Comparison of ENCODE assay signal across 11 cellular contexts in the genomic region with DNA sequence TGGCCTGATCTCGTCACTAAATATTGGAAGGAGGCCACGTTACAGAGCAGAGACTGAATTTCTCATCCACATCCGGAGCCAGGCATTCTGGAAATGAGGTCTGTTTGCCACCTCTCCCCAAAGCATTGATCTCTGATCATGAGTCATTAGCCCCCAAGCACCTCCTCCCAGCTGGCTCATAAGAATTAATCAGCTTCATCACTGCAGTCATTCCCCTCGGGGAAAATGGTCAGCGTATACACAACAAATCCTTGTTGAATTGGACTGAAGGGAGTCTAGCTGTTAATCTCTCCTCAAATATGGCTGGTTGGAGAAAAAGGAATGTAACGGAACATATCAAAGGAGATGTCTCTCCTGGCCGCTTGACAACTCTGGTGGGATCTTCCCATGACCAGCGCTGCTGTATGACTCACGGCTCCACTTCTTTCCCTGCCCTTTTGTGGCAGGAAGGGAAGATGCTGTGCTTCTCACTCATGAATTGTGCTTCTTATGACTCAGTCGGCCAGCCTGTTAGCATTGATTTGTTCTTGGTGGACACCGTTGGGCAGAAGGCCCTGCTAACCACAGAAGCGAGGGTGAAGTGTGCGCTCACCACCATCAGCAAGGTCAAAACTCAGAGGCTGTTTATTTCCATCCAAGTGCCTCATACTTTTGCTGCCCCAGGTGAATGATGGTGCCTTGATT.
DNase-seq lines count a peak whose midpoint lies in the region; FAIRE-seq lines count a peak whose summit lies in the region.
"Had no signal": no experiment of that assay in that cellular context is flagged by ENCODE, and none has a peak within 500 bp of the region (broad histone marks: within the 10 kb centered on the region; RNA-seq: fewer than 3 reads in every experiment).

No MANE protein-coding gene starts in this region.

- H3K27me3 ChIP-seq in mesenchymal stem cell (ENCODE audit: control insufficient read depth in 1 of 2, insufficient read depth in 1 of 2, low read length in 2 of 2) = no peaks in the 10 kb centered on the region
- H3K27me3 ChIP-seq in small intestine (ENCODE audit: control insufficient read depth in 2 of 2, insufficient read depth in 2 of 2, low read length in 2 of 2) = peaks cover 0 to 2% of the 10 kb centered on the region in 2 donors
- H3K27me3 ChIP-seq: right atrium auricular region had no signal

- no peak overlapping the region for H3K14ac ChIP-seq in mesenchymal stem cell (ENCODE audit: low read length in 2 of 2)

- 3% methylated on average over 13 of the region's 13 CpGs for WGBS in mesenchymal stem cell
- 70 to 78% (median 75%) methylated on average over 13 of the region's 13 CpGs for WGBS in small intestine, 3 donors

- H3K18ac ChIP-seq in mesenchymal stem cell (ENCODE audit: low read depth in 1 of 2, low read length in 2 of 2) = peak overlapping the region; percentile 4 to 88

- H3K27ac ChIP-seq in mesenchymal stem cell (ENCODE audit: low read length, poor library complexity, severe bottlenecking) = peak overlapping the region; percentile 91
- H3K27ac ChIP-seq in small intestine (ENCODE audit: low read depth in 1 of 2, low read length in 1 of 2) = no peak overlapping the region
- H3K27ac ChIP-seq: right atrium auricular region had no signal

- peak overlapping the region; percentile 18 for H2AFZ ChIP-seq in mesenchymal stem cell (ENCODE audit: low read depth, low read length)

- no peak overlapping the region for H4K91ac ChIP-seq in mesenchymal stem cell (ENCODE audit: low read length)

- no peak for FAIRE-seq in small intestine (lab: Jason Lieb, UNC)

- H3K23ac ChIP-seq in mesenchymal stem cell (ENCODE audit: low read length in 2 of 2) = no peak overlapping the region

- DNase-seq in AG20443 (ENCODE audit: low spot score) = peak; percentile 92
- DNase-seq in LHCN-M2 (ENCODE audit: low read depth) = peak; percentile 97
- DNase-seq in brain pericyte (ENCODE audit: low read depth, low spot score) = peak; percentile 68
- DNase-seq in mesenchymal stem cell = peak; percentile 99
- DNase-seq in superior temporal gyrus (ENCODE audit: extremely low spot score) = no peak
- no peak for DNase-seq in stimulated activated CD4-positive, alpha-beta T cell treated with anti-CD3 and anti-CD28 coated beads, Interleukin-12 subunit alpha, Interleukin-12 subunit beta, amount 100 ng/mL, for 4 hours
- no peak for DNase-seq in small intestine
- DNase-seq in activated CD8-positive, alpha-beta memory T cell treated with anti-CD3 and anti-CD28 coated beads for 24 hours = no peak
- DNase-seq: dorsolateral prefrontal cortex, left colon had no signal

- H3K79me1 ChIP-seq in mesenchymal stem cell (replicated peaks; ENCODE audit: low read length, poor library complexity, severe bottlenecking) = no peaks in the 10 kb centered on the region

- H3K4me2 ChIP-seq in mesenchymal stem cell (ENCODE audit: low read length, poor library complexity, severe bottlenecking) = peak overlapping the region; percentile 32

- H2BK15ac ChIP-seq in mesenchymal stem cell (ENCODE audit: low read depth, poor library complexity, severe bottlenecking) = no peak overlapping the region

- H2AK5ac ChIP-seq in mesenchymal stem cell (ENCODE audit: low read length, severe bottlenecking) = no peak overlapping the region

- H3K4me1 ChIP-seq in mesenchymal stem cell (ENCODE audit: control insufficient read depth, insufficient read depth, low read depth, low read length) = peaks cover 15% of the 10 kb centered on the region
- no peaks in the 10 kb centered on the region for H3K4me1 ChIP-seq in small intestine (ENCODE audit: control insufficient read depth in 2 of 2, insufficient read depth in 1 of 2, low read depth in 1 of 2, low read length in 1 of 2)
- H3K4me1 ChIP-seq: right atrium auricular region had no signal

- peak overlapping the region; percentile 68 for H2BK5ac ChIP-seq in mesenchymal stem cell (ENCODE audit: low read depth, low read length, poor library complexity, severe bottlenecking)

- H3K9me3 ChIP-seq in mesenchymal stem cell (ENCODE audit: control insufficient read depth, low read length) (no peaks in the 10 kb centered on the region), small intestine (ENCODE audit: control insufficient read depth, low read depth) (no peaks in the 10 kb centered on the region)
- H3K9me3 ChIP-seq: right atrium auricular region had no signal

- H3K36me3 ChIP-seq in mesenchymal stem cell (ENCODE audit: control insufficient read depth in 1 of 2, insufficient read depth in 2 of 2, low read depth in 1 of 2, low read length in 2 of 2) = no peaks in the 10 kb centered on the region
- no peaks in the 10 kb centered on the region for H3K36me3 ChIP-seq in small intestine (ENCODE audit: control insufficient read depth in 2 of 2, insufficient read depth in 2 of 2, low read length in 2 of 2)
- H3K36me3 ChIP-seq: right atrium auricular region had no signal

- H3K4me3 ChIP-seq in mesenchymal stem cell (ENCODE audit: insufficient read depth in 1 of 2, low read depth in 1 of 2, low read length in 2 of 2) = peak overlapping the region in 1 of 2 experiments; percentile 33
- no peak overlapping the region for H3K4me3 ChIP-seq in small intestine (ENCODE audit: low read depth in 1 of 2, low read length in 2 of 2)
- H3K4me3 ChIP-seq: dorsolateral prefrontal cortex, right atrium auricular region had no signal

- peak overlapping the region in 1 of 2 experiments; percentile 82 for H3K4ac ChIP-seq in mesenchymal stem cell (ENCODE audit: low read depth in 1 of 2, low read length in 2 of 2)

- H4K8ac ChIP-seq in mesenchymal stem cell (ENCODE audit: low read length) = peak overlapping the region; percentile 62

- H3K9ac ChIP-seq in mesenchymal stem cell (ENCODE audit: low read length) = peak overlapping the region; percentile 76

- peak overlapping the region; percentile 38 for H2BK120ac ChIP-seq in mesenchymal stem cell (ENCODE audit: low read depth, low read length)

- peak overlapping the region; percentile 21 to 45 for H2BK12ac ChIP-seq in mesenchymal stem cell (ENCODE audit: low read length in 2 of 2)

Comparison
In these comparisons a context has a peak if more than half of its experiments do, and no peak if none do; other contexts are left out.
1. DNase-seq: peak in AG20443 (single experiment), LHCN-M2 (single experiment), brain pericyte (single experiment) and mesenchymal stem cell (single experiment); none in superior temporal gyrus (single experiment), stimulated activated CD4-positive, alpha-beta T cell treated with anti-CD3 and anti-CD28 coated beads, Interleukin-12 subunit alpha, Interleukin-12 subunit beta, amount 100 ng/mL, for 4 hours (single experiment), small intestine (single experiment) and activated CD8-positive, alpha-beta memory T cell treated with anti-CD3 and anti-CD28 coated beads for 24 hours (single experiment).